Comparison of ENCODE assay signal across 23 cellular contexts in genomic region chr6:98295776-98296175, GRCh38.
DNase-seq lines count a peak whose midpoint lies in the region; ATAC-seq and TF ChIP-seq lines count a peak whose summit lies in the region.
"Had no signal": no experiment of that assay in that cellular context is flagged by ENCODE, and none has a peak within 500 bp of the region (broad histone marks: within the 10 kb centered on the region; RNA-seq: fewer than 3 reads in every experiment).

No MANE protein-coding gene starts in this region.

- peak overlapping the region in 3 of 5 experiments; percentile 7 to 67 (median 49) for H3K27ac Mint-ChIP-seq in brain
- no peak overlapping the region for H3K27ac Mint-ChIP-seq in endothelial cell (ENCODE audit: unreplicated experiment)
- H3K27ac Mint-ChIP-seq: B cell, CD14-positive monocyte had no signal

- H3K4me1 ChIP-seq in HUES64 (ENCODE audit: insufficient read depth, low read length) (peaks cover 34% of the 10 kb centered on the region), neuron (ENCODE audit: insufficient read depth, low read length) (peaks cover 37% of the 10 kb centered on the region), adrenal gland (replicated peaks in 1 of 2) (no peaks in the 10 kb centered on the region)
- H3K4me1 ChIP-seq: A549, HAP-1 had no signal

- H3K4me3 ChIP-seq in HUES64 (ENCODE audit: low read length) (no peak overlapping the region), neuron (ENCODE audit: low read length) (peak overlapping the region; percentile 18), adrenal gland (no peak overlapping the region)
- H3K4me3 ChIP-seq: A549, HAP-1 had no signal

- DNase-seq in iPS-NIHi7 (ENCODE audit: extremely low spot score) = peak; percentile 12
- no peak for DNase-seq in adrenal gland
- DNase-seq in activated CD8-positive, alpha-beta memory T cell treated with anti-CD3 and anti-CD28 coated beads, Interleukin-2, amount 50 U/mL, for 4 hours = no peak
- DNase-seq in endothelial cell (ENCODE audit: low spot score) = no peak
- no peak for DNase-seq in activated T-cell treated with anti-CD3 and anti-CD28 coated beads, Interleukin-2, amount 50 U/mL, for 4 hours
- DNase-seq: GDM1, KBM-7, MM.1S, NCI-H1092, NCI-H1436, NCI-H187 treated with DMSO at 0.1 percent for 48 hours, NCI-H226, NCI-H510A treated with DMSO at 0.1 percent for 48 hours, NCI-H774 had no signal

- no peak for ATAC-seq in activated T-cell treated with anti-CD3 and anti-CD28 coated beads, Interleukin-2, amount 50 U/mL, for 4 hours
- ATAC-seq: A549, Right ventricle myocardium inferior had no signal

- no peaks in the 10 kb centered on the region for H3K36me3 ChIP-seq in HUES64 (ENCODE audit: insufficient read depth, low read length)
- H3K36me3 ChIP-seq in neuron (ENCODE audit: insufficient read depth, low read length) = no peaks in the 10 kb centered on the region
- no peaks in the 10 kb centered on the region for H3K36me3 ChIP-seq in adrenal gland (replicated peaks in 1 of 2)
- H3K36me3 ChIP-seq: HAP-1 had no signal

- H3K36me3 Mint-ChIP-seq in brain (no peaks in the 10 kb centered on the region), endothelial cell (ENCODE audit: low read depth, unreplicated experiment) (no peaks in the 10 kb centered on the region)
- H3K36me3 Mint-ChIP-seq in activated T-cell treated with anti-CD3 and anti-CD28 coated beads, Interleukin-2, amount 50 U/mL, for 4 hours (ENCODE audit: insufficient read depth) = no peaks in the 10 kb centered on the region
- H3K36me3 Mint-ChIP-seq: CD14-positive monocyte had no signal

- TF ChIP-seq POLR2A in adrenal gland (IDR thresholded peaks at IDR 0.05) = no peak

- intact Hi-C loops in adrenal gland (cut with DNase I) = no loop called here

- no peak for TF ChIP-seq CTCF in brain (conservative IDR thresholded peaks at IDR 0.05)
- TF ChIP-seq CTCF in adrenal gland (IDR thresholded peaks at IDR 0.05) = no peak
- TF ChIP-seq CTCF in endothelial cell (IDR thresholded peaks at IDR 0.05; ENCODE audit: unreplicated experiment) = no peak

- H3K27ac ChIP-seq in HUES64 (ENCODE audit: low read depth, low read length) (no peak overlapping the region), adrenal gland (no peak overlapping the region)
- H3K27ac ChIP-seq: A549, HL-60 had no signal

- H2AFZ ChIP-seq in neuron (ENCODE audit: low read depth, low read length) = peak overlapping the region; percentile 35

- H3K4me3 Mint-ChIP-seq in brain (peak overlapping the region in 3 of 5 experiments; percentile 3 to 15 (median 8)), endothelial cell (ENCODE audit: unreplicated experiment) (no peak overlapping the region)
- H3K4me3 Mint-ChIP-seq in activated T-cell treated with anti-CD3 and anti-CD28 coated beads, Interleukin-2, amount 50 U/mL, for 4 hours = no peak overlapping the region
- H3K4me3 Mint-ChIP-seq: B cell, CD14-positive monocyte had no signal

- H3K9me3 ChIP-seq in HUES64 (ENCODE audit: insufficient read depth, low read depth, low read length) (no peaks in the 10 kb centered on the region), neuron (ENCODE audit: low read length) (no peaks in the 10 kb centered on the region), adrenal gland (replicated peaks in 1 of 3) (no peaks in the 10 kb centered on the region)
- H3K9me3 ChIP-seq: A549, HAP-1 had no signal

- H3K9me3 Mint-ChIP-seq in brain (no peaks in the 10 kb centered on the region), endothelial cell (ENCODE audit: unreplicated experiment) (no peaks in the 10 kb centered on the region)
- H3K9me3 Mint-ChIP-seq in activated T-cell treated with anti-CD3 and anti-CD28 coated beads, Interleukin-2, amount 50 U/mL, for 4 hours = no peaks in the 10 kb centered on the region

- H3K27me3 Mint-ChIP-seq in brain (no peaks in the 10 kb centered on the region), endothelial cell (ENCODE audit: unreplicated experiment) (no peaks in the 10 kb centered on the region)
- no peaks in the 10 kb centered on the region for H3K27me3 Mint-ChIP-seq in activated T-cell treated with anti-CD3 and anti-CD28 coated beads, Interleukin-2, amount 50 U/mL, for 4 hours (ENCODE audit: low read depth)
- H3K27me3 Mint-ChIP-seq: B cell had no signal

- H3K4me1 Mint-ChIP-seq in brain (peaks cover 22% of the 10 kb centered on the region), endothelial cell (ENCODE audit: unreplicated experiment) (peaks cover 2% of the 10 kb centered on the region)
- no peaks in the 10 kb centered on the region for H3K4me1 Mint-ChIP-seq in activated T-cell treated with anti-CD3 and anti-CD28 coated beads, Interleukin-2, amount 50 U/mL, for 4 hours (ENCODE audit: low read depth)
- H3K4me1 Mint-ChIP-seq: B cell, CD14-positive monocyte had no signal

- H3K27me3 ChIP-seq in HUES64 (ENCODE audit: insufficient read depth, low read length) (no peaks in the 10 kb centered on the region), neuron (ENCODE audit: insufficient read depth, low read length) (no peaks in the 10 kb centered on the region), adrenal gland (no peaks in the 10 kb centered on the region)

- H3K9ac ChIP-seq in HUES64 (ENCODE audit: low read depth, low read length) = 0 out of 2 replicates have a peak overlapping the region, but pooled peaks have one; percentile 2

- WGBS in HUES64 = 57% methylated on average over 3 of the region's 3 CpGs
- WGBS in adrenal gland, 4 donors = 30 to 42% (median 40%) methylated on average over 3 of the region's 3 CpGs

Comparison
In these comparisons a context has a peak if more than half of its experiments do, and no peak if none do; other contexts are left out.
1. H3K4me3 Mint-ChIP-seq: peak in brain (3 of 5); none in endothelial cell (single experiment) and activated T-cell treated with anti-CD3 and anti-CD28 coated beads, Interleukin-2, amount 50 U/mL, for 4 hours (single experiment).